In genomic region chr16:23131436-23131835, GRCh38 we compare ENCODE assay signal across 1 cellular context.
A peak's percentile ranks its signal among the peaks of the same experiment; 100 is the strongest.
TF ChIP-seq lines count a peak whose summit lies in the region.

No MANE protein-coding gene starts in this region.

TF ChIP-seq in HepG2, 621 proteins besides CTCF, POLR2A, EP300 and RAD21:
- TF ChIP-seq, protein P1, sequence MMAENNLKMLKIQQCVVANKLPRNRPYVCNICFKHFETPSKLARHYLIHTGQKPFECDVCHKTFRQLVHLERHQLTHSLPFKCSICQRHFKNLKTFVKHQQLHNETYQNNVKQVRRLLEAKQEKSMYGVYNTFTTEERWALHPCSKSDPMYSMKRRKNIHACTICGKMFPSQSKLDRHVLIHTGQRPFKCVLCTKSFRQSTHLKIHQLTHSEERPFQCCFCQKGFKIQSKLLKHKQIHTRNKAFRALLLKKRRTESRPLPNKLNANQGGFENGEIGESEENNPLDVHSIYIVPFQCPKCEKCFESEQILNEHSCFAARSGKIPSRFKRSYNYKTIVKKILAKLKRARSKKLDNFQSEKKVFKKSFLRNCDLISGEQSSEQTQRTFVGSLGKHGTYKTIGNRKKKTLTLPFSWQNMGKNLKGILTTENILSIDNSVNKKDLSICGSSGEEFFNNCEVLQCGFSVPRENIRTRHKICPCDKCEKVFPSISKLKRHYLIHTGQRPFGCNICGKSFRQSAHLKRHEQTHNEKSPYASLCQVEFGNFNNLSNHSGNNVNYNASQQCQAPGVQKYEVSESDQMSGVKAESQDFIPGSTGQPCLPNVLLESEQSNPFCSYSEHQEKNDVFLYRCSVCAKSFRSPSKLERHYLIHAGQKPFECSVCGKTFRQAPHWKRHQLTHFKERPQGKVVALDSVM (CRISPR knock-in tag; IDR thresholded peaks at IDR 0.05), result peak; percentile 42; the same call in 1 of the 2 replicates
- TF ChIP-seq MXD4 (CRISPR knock-in tag; IDR thresholded peaks at IDR 0.05) (no peak), CEBPB (IDR thresholded peaks at IDR 0.05; ENCODE audit: borderline replicate concordance, low read depth, low read length) (no peak), IRF2 (CRISPR knock-in tag; IDR thresholded peaks at IDR 0.05) (peak; percentile 19; the same call in 1 of the 2 replicates), DR1 (CRISPR knock-in tag; IDR thresholded peaks at IDR 0.05) (no peak), THYN1 (CRISPR knock-in tag; IDR thresholded peaks at IDR 0.05; ENCODE audit: borderline replicate concordance, low read depth) (no peak), NR2F1 (CRISPR knock-in tag; IDR thresholded peaks at IDR 0.05) (0 out of 4 replicates have a peak, but pooled peaks of 1 of the 2 experiments have one; percentile 11), SMAD3 (CRISPR knock-in tag; IDR thresholded peaks at IDR 0.05) (no peak), ISX (CRISPR knock-in tag; conservative IDR thresholded peaks at IDR 0.05) (no peak)
TF ChIP-seq in HepG2: peak in this region for 3.
